Comparison of ENCODE assay signal across 1 cellular context in genomic region chr7:143979999-143980398, GRCh38.
TF ChIP-seq lines count a peak whose summit lies in the region.

No MANE protein-coding gene starts in this region.

TF ChIP-seq in IMR-90, 13 proteins besides CTCF, POLR2A, EP300 and RAD21:
- TF ChIP-seq RFX5 (IDR thresholded peaks at IDR 0.05; ENCODE audit: low read depth, low read length) (no peak), RCOR1 (IDR thresholded peaks at IDR 0.05; ENCODE audit: insufficient replicate concordance, low read length) (no peak), MAFK (IDR thresholded peaks at IDR 0.05; ENCODE audit: low read depth, low read length) (no peak), CEBPB (IDR thresholded peaks at IDR 0.05; ENCODE audit: low read depth, low read length) (no peak), FOS (IDR thresholded peaks at IDR 0.05; ENCODE audit: low read depth, low read length) (no peak), MAZ (IDR thresholded peaks at IDR 0.05; ENCODE audit: borderline replicate concordance, low read depth, low read length) (no peak), BHLHE40 (IDR thresholded peaks at IDR 0.05; ENCODE audit: low read depth, low read length) (no peak), MXI1 (IDR thresholded peaks at IDR 0.05; ENCODE audit: borderline replicate concordance, low read depth, low read length) (no peak), SMC3 (IDR thresholded peaks at IDR 0.05; ENCODE audit: low read depth, low read length) (no peak), NFE2L2 (IDR thresholded peaks at IDR 0.05; ENCODE audit: low read depth, low read length) (no peak), CHD1 (IDR thresholded peaks at IDR 0.05; ENCODE audit: low read depth, low read length) (no peak)
- TF ChIP-seq, protein P1, sequence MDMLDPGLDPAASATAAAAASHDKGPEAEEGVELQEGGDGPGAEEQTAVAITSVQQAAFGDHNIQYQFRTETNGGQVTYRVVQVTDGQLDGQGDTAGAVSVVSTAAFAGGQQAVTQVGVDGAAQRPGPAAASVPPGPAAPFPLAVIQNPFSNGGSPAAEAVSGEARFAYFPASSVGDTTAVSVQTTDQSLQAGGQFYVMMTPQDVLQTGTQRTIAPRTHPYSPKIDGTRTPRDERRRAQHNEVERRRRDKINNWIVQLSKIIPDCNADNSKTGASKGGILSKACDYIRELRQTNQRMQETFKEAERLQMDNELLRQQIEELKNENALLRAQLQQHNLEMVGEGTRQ (IDR thresholded peaks at IDR 0.05; ENCODE audit: low read depth, low read length): no peak
- TF ChIP-seq, protein P2, sequence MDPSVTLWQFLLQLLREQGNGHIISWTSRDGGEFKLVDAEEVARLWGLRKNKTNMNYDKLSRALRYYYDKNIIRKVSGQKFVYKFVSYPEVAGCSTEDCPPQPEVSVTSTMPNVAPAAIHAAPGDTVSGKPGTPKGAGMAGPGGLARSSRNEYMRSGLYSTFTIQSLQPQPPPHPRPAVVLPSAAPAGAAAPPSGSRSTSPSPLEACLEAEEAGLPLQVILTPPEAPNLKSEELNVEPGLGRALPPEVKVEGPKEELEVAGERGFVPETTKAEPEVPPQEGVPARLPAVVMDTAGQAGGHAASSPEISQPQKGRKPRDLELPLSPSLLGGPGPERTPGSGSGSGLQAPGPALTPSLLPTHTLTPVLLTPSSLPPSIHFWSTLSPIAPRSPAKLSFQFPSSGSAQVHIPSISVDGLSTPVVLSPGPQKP (IDR thresholded peaks at IDR 0.05; ENCODE audit: borderline replicate concordance, low read depth, low read length): no peak
